Comparison of ENCODE assay signal across 11 cellular contexts in genomic region chr10:44966129-44966815, GRCh38. TPM values are rescaled to one million over a fixed set of nuclear protein-coding genes. Genes with fewer than 3 reads are reported as not detected.
DNase-seq lines count a peak whose midpoint lies in the region; ATAC-seq, FAIRE-seq and TF ChIP-seq lines count a peak whose summit lies in the region.
"Had no signal": no experiment of that assay in that cellular context is flagged by ENCODE, and none has a peak within 500 bp of the region (broad histone marks: within the 10 kb centered on the region; RNA-seq: fewer than 3 reads in every experiment).

No MANE protein-coding gene starts in this region.

- no peak for TF ChIP-seq CTCF in activated B cell treated with CpG ODN at 0.5 μM for 24 hours (IDR thresholded peaks at IDR 0.05)

- CTCF ChIA-PET in activated B cell treated with CpG ODN at 0.5 μM for 24 hours (lab: Charles Lee) = interaction anchor here (0.9 to 9.5 kb wide), 2 partner anchors 18 to 33 kb away, joined by 3 to 60 read pairs; no protein-coding TSS in a partner anchor

- peak; percentile 80 for FAIRE-seq in GM12891 (lab: Jason Lieb, UNC)

- H3K4me3 Mint-ChIP-seq in activated B cell treated with CpG ODN at 0.5 μM for 24 hours = peak overlapping the region; percentile 42
- H3K4me3 Mint-ChIP-seq in natural killer cell treated with Interleukin-12 subunit alpha and Interleukin-12 subunit beta and Interleukin-15 and Interleukin-18, amount 100 ng/mL, for 72 hours = peak overlapping the region; percentile 79
- H3K4me3 Mint-ChIP-seq: activated naive CD8-positive, alpha-beta T cell treated with anti-CD3 and anti-CD28 coated beads, Interleukin-2, amount 10 ng/mL, durations not matched to agents 7 days and 5 days had no signal

- ATAC-seq in GM21786 (IDR thresholded peaks at IDR 0.05; ENCODE audit: unreplicated experiment) = peak; percentile 18
- ATAC-seq in activated B cell treated with CpG ODN at 0.5 μM for 24 hours (ENCODE audit: low read depth) = peak; percentile 13
- ATAC-seq in natural killer cell treated with Interleukin-12 subunit alpha and Interleukin-12 subunit beta and Interleukin-15 and Interleukin-18, amount 100 ng/mL, for 72 hours = peak in 1 of 2 donors; percentile 46
- no peak for ATAC-seq in GM19324 (IDR thresholded peaks at IDR 0.05; ENCODE audit: low FRiP score, unreplicated experiment)

- TF ChIP-seq POLR2A in GM12891 (IDR thresholded peaks at IDR 0.05; ENCODE audit: low read depth, low read length) = no peak

- DNase-seq in GM12891 (ENCODE audit: insufficient read length, low spot score) (no peak), activated B cell treated with CpG ODN at 0.5 μM for 24 hours (no peak), activated gamma-delta T cell (lab: John Stamatoyannopoulos, UW) (no peak), NCI-H345 (lab: John Stamatoyannopoulos, UW) (no peak), COLO668 (lab: John Stamatoyannopoulos, UW; ENCODE audit: unreplicated experiment) (no peak)
- no peak for DNase-seq in natural killer cell treated with Interleukin-12 subunit alpha and Interleukin-12 subunit beta and Interleukin-15 and Interleukin-18, amount 100 ng/mL, for 72 hours (ENCODE audit: low spot score)
- DNase-seq: activated naive CD8-positive, alpha-beta T cell treated with anti-CD3 and anti-CD28 coated beads, Interleukin-2, amount 10 ng/mL, durations not matched to agents 7 days and 5 days; mesendoderm; NCI-H524 treated with DMSO at 0.1 percent for 48 hours had no signal

- no peak overlapping the region for H3K27ac Mint-ChIP-seq in activated B cell treated with CpG ODN at 0.5 μM for 24 hours
- peak overlapping the region; percentile 78 to 94 for H3K27ac Mint-ChIP-seq in natural killer cell treated with Interleukin-12 subunit alpha and Interleukin-12 subunit beta and Interleukin-15 and Interleukin-18, amount 100 ng/mL, for 72 hours
- H3K27ac Mint-ChIP-seq: activated naive CD8-positive, alpha-beta T cell treated with anti-CD3 and anti-CD28 coated beads, Interleukin-2, amount 10 ng/mL, durations not matched to agents 7 days and 5 days had no signal

- intact Hi-C loops in activated B cell treated with CpG ODN at 0.5 μM for 24 hours (cut with micrococcal nuclease) = loop anchor here (1.0 to 5.0 kb wide), 2 partner anchors 8 to 1061 kb away; no protein-coding TSS in a partner anchor

- H3K4me1 Mint-ChIP-seq in activated B cell treated with CpG ODN at 0.5 μM for 24 hours = peaks cover 69% of the 10 kb centered on the region
- H3K4me1 Mint-ChIP-seq in natural killer cell treated with Interleukin-12 subunit alpha and Interleukin-12 subunit beta and Interleukin-15 and Interleukin-18, amount 100 ng/mL, for 72 hours (ENCODE audit: low read depth in 2 of 2) = peaks cover 65 to 80% of the 10 kb centered on the region in 2 donors

- POLR2A ChIA-PET in activated B cell treated with CpG ODN at 0.5 μM for 24 hours (lab: Charles Lee) = interaction anchor here (0.8 to 3.1 kb wide), 4 partner anchors 18 to 33 kb away, joined by 3 to 10 read pairs (median 4); no protein-coding TSS in a partner anchor

- H3K27me3 Mint-ChIP-seq in activated B cell treated with CpG ODN at 0.5 μM for 24 hours = no peaks in the 10 kb centered on the region
- H3K27me3 Mint-ChIP-seq in natural killer cell treated with Interleukin-12 subunit alpha and Interleukin-12 subunit beta and Interleukin-15 and Interleukin-18, amount 100 ng/mL, for 72 hours = no peaks in the 10 kb centered on the region
- H3K27me3 Mint-ChIP-seq: activated naive CD8-positive, alpha-beta T cell treated with anti-CD3 and anti-CD28 coated beads, Interleukin-2, amount 10 ng/mL, durations not matched to agents 7 days and 5 days had no signal

- H3K36me3 Mint-ChIP-seq in activated B cell treated with CpG ODN at 0.5 μM for 24 hours (ENCODE audit: low read depth) = no peaks in the 10 kb centered on the region
- H3K36me3 Mint-ChIP-seq in natural killer cell treated with Interleukin-12 subunit alpha and Interleukin-12 subunit beta and Interleukin-15 and Interleukin-18, amount 100 ng/mL, for 72 hours = no peaks in the 10 kb centered on the region

- H3K9me3 Mint-ChIP-seq in activated B cell treated with CpG ODN at 0.5 μM for 24 hours = no peaks in the 10 kb centered on the region
- peaks cover 4% of the 10 kb centered on the region for H3K9me3 Mint-ChIP-seq in natural killer cell treated with Interleukin-12 subunit alpha and Interleukin-12 subunit beta and Interleukin-15 and Interleukin-18, amount 100 ng/mL, for 72 hours
- H3K9me3 Mint-ChIP-seq: activated naive CD8-positive, alpha-beta T cell treated with anti-CD3 and anti-CD28 coated beads, Interleukin-2, amount 10 ng/mL, durations not matched to agents 7 days and 5 days had no signal

TF ChIP-seq in GM12891, 5 proteins besides CTCF, POLR2A, EP300 and RAD21:
- no peak for TF ChIP-seq TAF1 (IDR thresholded peaks at IDR 0.05; ENCODE audit: low read depth, low read length)
- no peak; the same call in 1 of the 2 replicates for TF ChIP-seq POU2F2 (IDR thresholded peaks at IDR 0.05; ENCODE audit: low read depth, low read length)
- TF ChIP-seq SPI1 (IDR thresholded peaks at IDR 0.05; ENCODE audit: low read depth, low read length) = 0 out of 2 replicates have a peak, but pooled peaks have one; percentile 11

RNA-seq across cellular contexts. Expression of gene RASSF4, which starts 6.7 kb away (rescaled TPM):
- 41.3 TPM for polyA plus RNA-seq in GM12891 (2012; ENCODE audit: low read depth, missing spikeins)
- 2.0 and 2.5 TPM in 2 replicates for total RNA-seq in activated B cell treated with CpG ODN at 0.5 μM for 24 hours
- 10 to 100 TPM in 1 of 2 donors, 1 to 10 TPM in 1; 9.3 to 44.9 TPM for total RNA-seq in natural killer cell treated with Interleukin-12 subunit alpha and Interleukin-12 subunit beta and Interleukin-15 and Interleukin-18, amount 100 ng/mL, for 72 hours

RNA-seq across cellular contexts. Expression of gene DEPP1, which starts 12.3 kb away (rescaled TPM):
- polyA plus RNA-seq in GM12891 (2012; ENCODE audit: low read depth, missing spikeins) = 2.6 TPM
- 0.11 TPM in 1 of 2 replicates, not detected in the other for total RNA-seq in activated B cell treated with CpG ODN at 0.5 μM for 24 hours
- under 1 TPM; 0.31 to 0.53 TPM for total RNA-seq in natural killer cell treated with Interleukin-12 subunit alpha and Interleukin-12 subunit beta and Interleukin-15 and Interleukin-18, amount 100 ng/mL, for 72 hours

RNA-seq across cellular contexts. Expression of gene ZNF22, which starts 34.5 kb away (rescaled TPM):
- 15.1 TPM for polyA plus RNA-seq in GM12891 (2012; ENCODE audit: low read depth, missing spikeins)
- 34.2 and 37.5 TPM in 2 replicates for total RNA-seq in activated B cell treated with CpG ODN at 0.5 μM for 24 hours
- 10 to 100 TPM; 22.7 to 29.0 TPM for total RNA-seq in natural killer cell treated with Interleukin-12 subunit alpha and Interleukin-12 subunit beta and Interleukin-15 and Interleukin-18, amount 100 ng/mL, for 72 hours

RNA-seq across cellular contexts. Expression of gene TMEM72, which starts 55.1 kb away (rescaled TPM):
- not detected for polyA plus RNA-seq in GM12891 (2012; ENCODE audit: low read depth, missing spikeins)
- total RNA-seq in activated B cell treated with CpG ODN at 0.5 μM for 24 hours = not detected in 2 replicates
- total RNA-seq in natural killer cell treated with Interleukin-12 subunit alpha and Interleukin-12 subunit beta and Interleukin-15 and Interleukin-18, amount 100 ng/mL, for 72 hours = not detected
- total RNA-seq: activated naive CD8-positive, alpha-beta T cell treated with anti-CD3 and anti-CD28 coated beads, Interleukin-2, amount 10 ng/mL, durations not matched to agents 7 days and 5 days had no signal
